20 cellular contexts compared by ENCODE assay signal in the genomic region with DNA sequence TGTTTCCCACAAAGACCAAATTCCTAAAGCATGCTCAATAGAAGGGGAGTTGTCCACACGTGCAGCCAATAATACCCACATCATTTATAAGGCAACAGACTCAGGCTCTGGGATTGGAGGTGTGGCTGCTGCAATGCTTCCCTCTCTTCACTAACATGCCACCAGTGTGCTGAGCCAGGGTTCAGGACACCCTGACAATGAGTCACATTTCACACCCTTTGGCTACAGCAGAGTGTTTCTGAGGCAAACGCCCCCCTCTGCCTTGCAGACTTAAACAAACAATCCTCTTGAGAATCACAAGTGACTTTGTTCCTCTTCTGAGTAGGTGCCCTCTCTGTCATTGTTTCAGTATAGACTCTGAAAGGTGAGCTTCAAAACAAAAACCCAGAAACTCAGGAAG.
DNase-seq lines count a peak whose midpoint lies in the region; ATAC-seq and FAIRE-seq lines count a peak whose summit lies in the region.
"Had no signal": no experiment of that assay in that cellular context is flagged by ENCODE, and none has a peak within 500 bp of the region (broad histone marks: within the 10 kb centered on the region; RNA-seq: fewer than 3 reads in every experiment).

No MANE protein-coding gene starts in this region.

- in situ Hi-C loops in G401 (cut with HindIII; ENCODE audit: low sequenced_read_pairs): no loop called here

- peaks cover 2% of the 10 kb centered on the region in 2 donors for H3K9me3 Mint-ChIP-seq in activated T-cell treated with anti-CD3 and anti-CD28 coated beads, Interleukin-2, amount 50 U/mL, for 72 hours

- FAIRE-seq in RCC 7860 (lab: Jason Lieb, UNC): no peak
- FAIRE-seq: K562 had no signal

- no peaks in the 10 kb centered on the region for H3K36me3 Mint-ChIP-seq in activated T-cell treated with anti-CD3 and anti-CD28 coated beads, Interleukin-2, amount 50 U/mL, for 72 hours (ENCODE audit: insufficient read depth in 2 of 2)

- no peak overlapping the region for H3K27ac Mint-ChIP-seq in activated T-cell treated with anti-CD3 and anti-CD28 coated beads, Interleukin-2, amount 50 U/mL, for 72 hours

- peak; percentile 56 for ATAC-seq in HG02938 (IDR thresholded peaks at IDR 0.05; ENCODE audit: unreplicated experiment)
- no peak for ATAC-seq in activated T-cell treated with anti-CD3 and anti-CD28 coated beads, Interleukin-2, amount 50 U/mL, for 72 hours (replicated peaks in 1 of 2)
- ATAC-seq: heart right ventricle, K562, right lobe of liver had no signal

- peak; percentile 41 for DNase-seq in DMS53 treated with DMSO at 0.1 percent for 48 hours (lab: John Stamatoyannopoulos, UW; ENCODE audit: unreplicated experiment)
- DNase-seq in RCC 7860 (ENCODE audit: low spot score): peak; percentile 35
- DNase-seq in kidney tubule cell (ENCODE audit: low spot score): peak; percentile 10
- DNase-seq in G401 (ENCODE audit: low spot score): no peak
- no peak for DNase-seq in nucleus accumbens (lab: John Stamatoyannopoulos, UW)
- DNase-seq in inferior parietal cortex (ENCODE audit: extremely low spot score): no peak
- no peak for DNase-seq in activated T-cell treated with anti-CD3 and anti-CD28 coated beads, Interleukin-2, amount 50 U/mL, for 72 hours
- DNase-seq: activated naive CD4-positive, alpha-beta T cell treated with anti-CD3 and anti-CD28 coated beads, Interleukin-2, amount 50 U/mL, for 16 hours; Caco-2; heart right ventricle; kidney glomerular epithelial cell; midbrain; NCI-H1417 treated with DMSO at 0.1 percent for 48 hours; NCI-H526; occipital lobe; right lobe of liver; stimulated activated CD4-positive, alpha-beta T cell treated with anti-CD3 and anti-CD28 coated beads, Interleukin-2, amount 100 ng/mL, for 24 hours; testis had no signal

- no peak overlapping the region for H3K4me3 Mint-ChIP-seq in activated T-cell treated with anti-CD3 and anti-CD28 coated beads, Interleukin-2, amount 50 U/mL, for 72 hours

- peaks cover 6% of the 10 kb centered on the region for H3K27me3 Mint-ChIP-seq in activated T-cell treated with anti-CD3 and anti-CD28 coated beads, Interleukin-2, amount 50 U/mL, for 72 hours (ENCODE audit: low read depth)

- H3K4me1 Mint-ChIP-seq in activated T-cell treated with anti-CD3 and anti-CD28 coated beads, Interleukin-2, amount 50 U/mL, for 72 hours (ENCODE audit: low read depth): no peaks in the 10 kb centered on the region

Comparison
In these comparisons a context has a peak if more than half of its experiments do, and no peak if none do; other contexts are left out.
1. DNase-seq: peak in DMS53 treated with DMSO at 0.1 percent for 48 hours (single experiment), RCC 7860 (single experiment) and kidney tubule cell (single experiment); none in G401 (single experiment), nucleus accumbens (0 of 56), inferior parietal cortex (single experiment) and activated T-cell treated with anti-CD3 and anti-CD28 coated beads, Interleukin-2, amount 50 U/mL, for 72 hours (0 of 2).